In the genomic region with DNA sequence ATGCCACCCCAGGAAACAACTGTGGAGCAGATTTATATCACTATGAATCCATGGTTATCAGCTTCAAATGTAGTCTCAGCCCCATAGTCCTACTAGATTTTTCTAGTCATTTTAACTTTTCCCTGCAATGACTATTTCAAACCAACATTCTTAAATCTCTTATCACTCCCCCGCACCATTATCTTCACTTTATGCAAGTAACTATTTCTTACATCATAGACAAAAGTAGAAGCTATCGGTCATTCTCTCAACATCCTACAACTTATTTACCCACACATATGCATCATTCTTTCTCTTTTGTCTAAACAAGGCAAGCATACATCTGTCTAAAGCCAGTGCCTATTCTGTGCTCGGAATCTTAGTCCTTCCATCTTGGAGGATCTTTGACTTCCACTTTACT, we compare ENCODE assay signal across 1 cellular context.
TF ChIP-seq lines count a peak whose summit lies in the region.

No MANE protein-coding gene starts in this region.

TF ChIP-seq in GM12878, 131 proteins besides CTCF, POLR2A, EP300 and RAD21:
- TF ChIP-seq ZNF622 (IDR thresholded peaks at IDR 0.05) (no peak), MTA2 (IDR thresholded peaks at IDR 0.05; ENCODE audit: low read depth) (no peak), LARP7 (IDR thresholded peaks at IDR 0.05) (no peak)
- TF ChIP-seq, protein P1, sequence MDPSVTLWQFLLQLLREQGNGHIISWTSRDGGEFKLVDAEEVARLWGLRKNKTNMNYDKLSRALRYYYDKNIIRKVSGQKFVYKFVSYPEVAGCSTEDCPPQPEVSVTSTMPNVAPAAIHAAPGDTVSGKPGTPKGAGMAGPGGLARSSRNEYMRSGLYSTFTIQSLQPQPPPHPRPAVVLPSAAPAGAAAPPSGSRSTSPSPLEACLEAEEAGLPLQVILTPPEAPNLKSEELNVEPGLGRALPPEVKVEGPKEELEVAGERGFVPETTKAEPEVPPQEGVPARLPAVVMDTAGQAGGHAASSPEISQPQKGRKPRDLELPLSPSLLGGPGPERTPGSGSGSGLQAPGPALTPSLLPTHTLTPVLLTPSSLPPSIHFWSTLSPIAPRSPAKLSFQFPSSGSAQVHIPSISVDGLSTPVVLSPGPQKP (IDR thresholded peaks at IDR 0.05; ENCODE audit: low read depth, low read length) = no peak
